ENCODE assay signal across 20 cellular contexts in genomic region chr11:114063829-114064201, GRCh38. TPM values are rescaled to one million over a fixed set of nuclear protein-coding genes. Genes with fewer than 3 reads are reported as not detected.
A peak's percentile ranks its signal among the peaks of the same experiment; 100 is the strongest.
DNase-seq lines count a peak whose midpoint lies in the region; ATAC-seq and TF ChIP-seq lines count a peak whose summit lies in the region.
"Had no signal": no experiment of that assay in that cellular context is flagged by ENCODE, and none has a peak within 500 bp of the region (broad histone marks: within the 10 kb centered on the region; RNA-seq: fewer than 3 reads in every experiment).

No MANE protein-coding gene starts in this region.

- H3K27me3 Mint-ChIP-seq in activated T-helper 17 cell treated with anti-CD3 and anti-CD28 coated beads, Interleukin-2, amount 50 U/mL, for 72 hours, result peaks cover 2% of the 10 kb centered on the region
- peaks cover 4% of the 10 kb centered on the region for H3K27me3 Mint-ChIP-seq in activated T-cell treated with anti-CD3 and anti-CD28 coated beads, Interleukin-2, amount 50 U/mL, for 4 hours (ENCODE audit: low read depth)

- peak overlapping the region; percentile 4 for H3K27ac ChIP-seq in C4-2B
- peak overlapping the region; percentile 31 for H3K27ac ChIP-seq in lower lobe of right lung
- H3K27ac ChIP-seq in suprapubic skin, result no peak overlapping the region
- H3K27ac ChIP-seq: pancreas had no signal

- no peaks in the 10 kb centered on the region for H3K9me3 ChIP-seq in lower lobe of right lung
- H3K9me3 ChIP-seq in suprapubic skin, result no peaks in the 10 kb centered on the region
- H3K9me3 ChIP-seq: pancreas, SK-N-SH had no signal

- peak overlapping the region; percentile 79 for H3K4me3 Mint-ChIP-seq in activated T-helper 17 cell treated with anti-CD3 and anti-CD28 coated beads, Interleukin-2, amount 50 U/mL, for 72 hours
- no peak overlapping the region for H3K4me3 Mint-ChIP-seq in activated T-cell treated with anti-CD3 and anti-CD28 coated beads, Interleukin-2, amount 50 U/mL, for 4 hours
- H3K4me3 Mint-ChIP-seq: HFFc6; memory B cell; T-helper 2 cell treated with Interferon-gamma antibody and Interleukin-4, amounts not matched to agents 5 μg/mL and 100 μg/mL, for 36 hours had no signal

- no peak for TF ChIP-seq CTCF in C4-2B (conservative IDR thresholded peaks at IDR 0.05)
- no peak for TF ChIP-seq CTCF in lower lobe of right lung (IDR thresholded peaks at IDR 0.05)
- TF ChIP-seq CTCF in suprapubic skin (IDR thresholded peaks at IDR 0.05), result no peak

- peaks cover 60% of the 10 kb centered on the region for H3K36me3 ChIP-seq in lower lobe of right lung
- H3K36me3 ChIP-seq in suprapubic skin, result peaks cover 56% of the 10 kb centered on the region

- H3K27me3 ChIP-seq in lower lobe of right lung (ENCODE audit: low read depth) (no peaks in the 10 kb centered on the region), suprapubic skin (no peaks in the 10 kb centered on the region)
- H3K27me3 ChIP-seq: pancreas had no signal

- TF ChIP-seq EP300 in suprapubic skin (IDR thresholded peaks at IDR 0.05), result no peak

- ATAC-seq in activated T-helper 17 cell treated with anti-CD3 and anti-CD28 coated beads, Interleukin-2, amount 50 U/mL, for 72 hours (replicated peaks), result no peak
- ATAC-seq in lower lobe of right lung (no peak), GM21825 (IDR thresholded peaks at IDR 0.05; ENCODE audit: unreplicated experiment) (no peak), HG02642 (IDR thresholded peaks at IDR 0.05; ENCODE audit: poor library complexity, unreplicated experiment) (no peak)
- no peak for ATAC-seq in activated T-cell treated with anti-CD3 and anti-CD28 coated beads, Interleukin-2, amount 50 U/mL, for 4 hours
- ATAC-seq: GM12878; pancreas; stimulated activated naive CD8-positive, alpha-beta T cell treated with anti-CD3 and anti-CD28 coated beads, Interleukin-15, Interleukin-2, amounts not matched to agents 100 U/mL and 50 U/mL, for 24 hours had no signal

- H3K4me1 Mint-ChIP-seq in activated T-helper 17 cell treated with anti-CD3 and anti-CD28 coated beads, Interleukin-2, amount 50 U/mL, for 72 hours, result no peaks in the 10 kb centered on the region
- peaks cover 14% of the 10 kb centered on the region for H3K4me1 Mint-ChIP-seq in activated T-cell treated with anti-CD3 and anti-CD28 coated beads, Interleukin-2, amount 50 U/mL, for 4 hours (ENCODE audit: low read depth)

- no peak for DNase-seq in lower lobe of right lung
- no peak for DNase-seq in suprapubic skin (ENCODE audit: low spot score in 2 of 2)
- no peak for DNase-seq in activated T-cell treated with anti-CD3 and anti-CD28 coated beads, Interleukin-2, amount 50 U/mL, for 4 hours
- DNase-seq: DMS53; HFFc6; NCI-H1105 treated with DMSO at 0.1 percent for 48 hours; NCI-H2107; SK-N-SH; stimulated activated CD4-positive, alpha-beta T cell treated with anti-CD3 and anti-CD28 coated beads, Interleukin-2, amount 100 ng/mL, for 24 hours; stimulated activated naive CD8-positive, alpha-beta T cell treated with anti-CD3 and anti-CD28 coated beads, Interleukin-15, Interleukin-2, amounts not matched to agents 100 U/mL and 50 U/mL, for 24 hours had no signal

- peaks cover 21% of the 10 kb centered on the region for H3K36me3 Mint-ChIP-seq in activated T-helper 17 cell treated with anti-CD3 and anti-CD28 coated beads, Interleukin-2, amount 50 U/mL, for 72 hours (ENCODE audit: low read depth)
- no peaks in the 10 kb centered on the region for H3K36me3 Mint-ChIP-seq in activated T-cell treated with anti-CD3 and anti-CD28 coated beads, Interleukin-2, amount 50 U/mL, for 4 hours (ENCODE audit: insufficient read depth)
- H3K36me3 Mint-ChIP-seq: memory B cell had no signal

- WGBS in suprapubic skin, result 98% methylated on average over 8 of the region's 8 CpGs

- no peak overlapping the region for H3K27ac Mint-ChIP-seq in activated T-helper 17 cell treated with anti-CD3 and anti-CD28 coated beads, Interleukin-2, amount 50 U/mL, for 72 hours
- H3K27ac Mint-ChIP-seq: activated T-helper 2 cell treated with anti-CD3 and anti-CD28 coated beads, Interferon-gamma antibody, Interleukin-2, Interleukin-4, amounts not matched to agents 10 μg/mL and 5 μg/mL and 100 μg/mL, durations not matched to agents 14 hours and 24 hours and 36 hours; HFFc6; memory B cell; T-helper 2 cell treated with Interferon-gamma antibody and Interleukin-4, amounts not matched to agents 5 μg/mL and 100 μg/mL, for 36 hours had no signal

- intact Hi-C loops in lower lobe of right lung (cut with DNase I), result no loop called here

- H3K4me3 ChIP-seq in lower lobe of right lung, result peak overlapping the region; percentile 85
- H3K4me3 ChIP-seq in suprapubic skin, result peak overlapping the region; percentile 91
- H3K4me3 ChIP-seq: GM12878 had no signal

- TF ChIP-seq POLR2A in suprapubic skin (IDR thresholded peaks at IDR 0.05), result no peak

- no peaks in the 10 kb centered on the region for H3K9me3 Mint-ChIP-seq in activated T-helper 17 cell treated with anti-CD3 and anti-CD28 coated beads, Interleukin-2, amount 50 U/mL, for 72 hours
- no peaks in the 10 kb centered on the region for H3K9me3 Mint-ChIP-seq in activated T-cell treated with anti-CD3 and anti-CD28 coated beads, Interleukin-2, amount 50 U/mL, for 4 hours
- H3K9me3 Mint-ChIP-seq: activated T-helper 2 cell treated with anti-CD3 and anti-CD28 coated beads, Interferon-gamma antibody, Interleukin-2, Interleukin-4, amounts not matched to agents 10 μg/mL and 5 μg/mL and 100 μg/mL, durations not matched to agents 14 hours and 24 hours and 36 hours; HFFc6; memory B cell; T-helper 2 cell treated with Interferon-gamma antibody and Interleukin-4, amounts not matched to agents 5 μg/mL and 100 μg/mL, for 36 hours had no signal

- peaks cover 71% of the 10 kb centered on the region for H3K4me1 ChIP-seq in lower lobe of right lung
- peaks cover 60% of the 10 kb centered on the region for H3K4me1 ChIP-seq in suprapubic skin

RNA-seq across cellular contexts. Expression of gene ZBTB16, which starts 4.3 kb away (rescaled TPM):
- total RNA-seq in activated T-helper 17 cell treated with anti-CD3 and anti-CD28 coated beads, Interleukin-2, amount 50 U/mL, for 72 hours, result 10 to 100 TPM in 1 of 2 donors, 1 to 10 TPM in 1; 6.1 to 10.6 TPM
- total RNA-seq in lower lobe of right lung (171 TPM), suprapubic skin (100 to 1,000 TPM; 142 to 474 (median 232) TPM)
- total RNA-seq in activated T-cell treated with anti-CD3 and anti-CD28 coated beads, Interleukin-2, amount 50 U/mL, for 4 hours, result 1 to 10 TPM; 3.4 to 4.4 (median 4.1) TPM
- total RNA-seq: HFFc6, NCI-H460 had no signal

Comparison
In these comparisons a context has a peak if more than half of its experiments do, and no peak if none do; other contexts are left out.
1. RNA of gene ZBTB16, which starts 4.3 kb away (total RNA-seq): 142 to 474 TPM in suprapubic skin and 171 TPM in lower lobe of right lung (single experiment); 6.1 to 10.6 TPM in activated T-helper 17 cell treated with anti-CD3 and anti-CD28 coated beads, Interleukin-2, amount 50 U/mL, for 72 hours and 3.4 to 4.4 TPM in activated T-cell treated with anti-CD3 and anti-CD28 coated beads, Interleukin-2, amount 50 U/mL, for 4 hours; every median in the first group is over 10 times any median in the second.